In genomic region chr7:64015496-64015895, GRCh38 we compare ENCODE assay signal across 21 cellular contexts. TPM values are rescaled to one million over a fixed set of nuclear protein-coding genes. Genes with fewer than 3 reads are reported as not detected.
"Had no signal": no experiment of that assay in that cellular context is flagged by ENCODE, and none has a peak within 500 bp of the region (broad histone marks: within the 10 kb centered on the region; RNA-seq: fewer than 3 reads in every experiment).

No MANE protein-coding gene starts in this region.

RNA-seq across cellular contexts. Expression of gene ZNF722, which starts 16.8 kb away (rescaled TPM):
- total RNA-seq: activated naive CD4-positive, alpha-beta T cell treated with anti-CD3 and anti-CD28 coated beads for 36 hours; activated naive CD4-positive, alpha-beta T cell treated with anti-CD3 and anti-CD28 coated beads, Interleukin-2, amount 50 U/mL, for 72 hours; activated naive CD8-positive, alpha-beta T cell treated with anti-CD3 and anti-CD28 coated beads for 36 hours; activated naive CD8-positive, alpha-beta T cell treated with anti-CD3 and anti-CD28 coated beads, Interleukin-2, amount 10 ng/mL, durations not matched to agents 7 days and 5 days; activated T-cell treated with anti-CD3 and anti-CD28 coated beads, Interleukin-2, amount 50 U/mL, for 4 hours; activated T-cell treated with anti-CD3 and anti-CD28 coated beads, Interleukin-2, amount 50 U/mL, for 72 hours; activated T-helper 1 cell treated with anti-CD3 and anti-CD28 coated beads, Interleukin-12 subunit alpha, Interleukin-12 subunit beta, Interleukin-2, Interleukin-4 antibody, amounts not matched to agents 30 ng/mL and 10 ng/mL and 1 ng/mL, durations not matched to agents 14 hours and 24 hours and 36 hours; activated T-helper 17 cell treated with anti-CD3 and anti-CD28 coated beads, Interleukin-2, amount 50 U/mL, for 72 hours; activated T-helper 2 cell treated with anti-CD3 and anti-CD28 coated beads, Interferon-gamma antibody, Interleukin-2, Interleukin-4, amounts not matched to agents 10 μg/mL and 5 μg/mL and 100 μg/mL, durations not matched to agents 14 hours and 24 hours and 36 hours; adrenal gland; aorta; ascending aorta; astrocyte; body of pancreas; breast epithelium; bronchial epithelial cell; cardiac muscle cell; cardiac septum; cerebellum; chondrocyte had no signal
- polyA plus RNA-seq: adipose tissue, adrenal gland, aorta, cardiac muscle cell had no signal

RNA-seq across cellular contexts. Expression of gene ZNF727, which starts 29.7 kb away (rescaled TPM):
- total RNA-seq: activated T-helper 1 cell treated with anti-CD3 and anti-CD28 coated beads, Interleukin-12 subunit alpha, Interleukin-12 subunit beta, Interleukin-2, Interleukin-4 antibody, amounts not matched to agents 30 ng/mL and 10 ng/mL and 1 ng/mL, durations not matched to agents 14 hours and 24 hours and 36 hours; ascending aorta; astrocyte; cardiac muscle cell; chondrocyte had no signal
- polyA plus RNA-seq: cardiac muscle cell had no signal
